In genomic region chr14:105838107-105838506, GRCh38 we compare ENCODE assay signal across 27 cellular contexts.
DNase-seq lines count a peak whose midpoint lies in the region; ATAC-seq, FAIRE-seq and TF ChIP-seq lines count a peak whose summit lies in the region.
"Had no signal": no experiment of that assay in that cellular context is flagged by ENCODE, and none has a peak within 500 bp of the region (broad histone marks: within the 10 kb centered on the region; RNA-seq: fewer than 3 reads in every experiment).

No MANE protein-coding gene starts in this region.

- ATAC-seq in HepG2 (no peak), right lobe of liver (no peak), activated B cell treated with CpG ODN at 0.5 μM for 24 hours (ENCODE audit: low read depth) (no peak), naive B cell (ENCODE audit: low read depth in 2 of 2) (no peak), HG02981 (IDR thresholded peaks at IDR 0.05; ENCODE audit: unreplicated experiment) (no peak)
- no peak for ATAC-seq in stimulated activated naive B cell treated with anti-CD40 and anti-IgM and Interleukin-4, amounts not matched to agents 10 μg/mL and 1 μg/mL and 100 μg/mL, for 72 hours (replicated peaks)
- ATAC-seq: A549; CD8-positive, alpha-beta T cell; GM12878; GM23338 had no signal

- H3K27ac Mint-ChIP-seq in activated B cell treated with CpG ODN at 0.5 μM for 24 hours: peak overlapping the region; percentile 50
- peak overlapping the region in 5 of 6 donors; percentile 65 to 94 (median 73) for H3K27ac Mint-ChIP-seq in naive B cell
- H3K27ac Mint-ChIP-seq in stimulated activated naive B cell treated with anti-CD40 and anti-IgM and Interleukin-4, amounts not matched to agents 10 μg/mL and 1 μg/mL and 100 μg/mL, for 72 hours: peak overlapping the region; percentile 94
- H3K27ac Mint-ChIP-seq: GM23338, HFFc6 had no signal

- BruUV-seq in HepG2 (replicated peaks; lab: Mats Ljungman, UMichigan): no TSS peak

- no peaks in the 10 kb centered on the region for H3K27me3 Mint-ChIP-seq in activated B cell treated with CpG ODN at 0.5 μM for 24 hours
- H3K27me3 Mint-ChIP-seq in naive B cell: no peaks in the 10 kb centered on the region
- no peaks in the 10 kb centered on the region for H3K27me3 Mint-ChIP-seq in stimulated activated naive B cell treated with anti-CD40 and anti-IgM and Interleukin-4, amounts not matched to agents 10 μg/mL and 1 μg/mL and 100 μg/mL, for 72 hours
- H3K27me3 Mint-ChIP-seq: CD4-positive, CD25-positive, alpha-beta regulatory T cell had no signal

- H3K9me3 ChIP-seq in HepG2 (ENCODE audit: low read length) (no peaks in the 10 kb centered on the region), right lobe of liver (no peaks in the 10 kb centered on the region)
- H3K9me3 ChIP-seq: A549, Caco-2, HAP-1 had no signal

- no peaks in the 10 kb centered on the region for H3K36me3 ChIP-seq in HepG2 (replicated peaks in 1 of 2; ENCODE audit: control insufficient read depth in 1 of 2, insufficient read depth in 2 of 2, low read length in 2 of 2)
- no peaks in the 10 kb centered on the region for H3K36me3 ChIP-seq in right lobe of liver
- H3K36me3 ChIP-seq: HAP-1 had no signal

- TF ChIP-seq POLR2A in HepG2 (IDR thresholded peaks at IDR 0.05; ENCODE audit: insufficient read depth in 1 of 2, low read depth in 2 of 2, low read length in 2 of 2) (no peak), right lobe of liver (IDR thresholded peaks at IDR 0.05) (no peak)

- H3K36me3 Mint-ChIP-seq in activated B cell treated with CpG ODN at 0.5 μM for 24 hours (ENCODE audit: low read depth) (peaks cover 47% of the 10 kb centered on the region), naive B cell (peaks cover 12 to 30% of the 10 kb centered on the region in 2 donors)
- peaks cover 34 to 41% of the 10 kb centered on the region in 2 donors for H3K36me3 Mint-ChIP-seq in stimulated activated naive B cell treated with anti-CD40 and anti-IgM and Interleukin-4, amounts not matched to agents 10 μg/mL and 1 μg/mL and 100 μg/mL, for 72 hours
- H3K36me3 Mint-ChIP-seq: CD4-positive, CD25-positive, alpha-beta regulatory T cell; CD8-positive, alpha-beta T cell had no signal

- H3K4me3 Mint-ChIP-seq in activated B cell treated with CpG ODN at 0.5 μM for 24 hours (no peak overlapping the region), naive B cell (peak overlapping the region in 1 of 8 donors; percentile 33)
- H3K4me3 Mint-ChIP-seq in stimulated activated naive B cell treated with anti-CD40 and anti-IgM and Interleukin-4, amounts not matched to agents 10 μg/mL and 1 μg/mL and 100 μg/mL, for 72 hours: no peak overlapping the region
- H3K4me3 Mint-ChIP-seq: CD4-positive, CD25-positive, alpha-beta regulatory T cell; CD8-positive, alpha-beta T cell; GM23338; HFFc6 had no signal

- no peak for DNase-seq in HepG2 (ENCODE audit: low spot score)
- DNase-seq in right lobe of liver: no peak
- DNase-seq in activated B cell treated with CpG ODN at 0.5 μM for 24 hours: no peak
- no peak for DNase-seq in naive B cell
- no peak for DNase-seq in stimulated activated naive B cell treated with anti-CD40 and anti-IgM and Interleukin-4, amounts not matched to agents 10 μg/mL and 1 μg/mL and 100 μg/mL, for 72 hours
- DNase-seq in C1 segment of cervical spinal cord (lab: John Stamatoyannopoulos, UW): no peak
- no peak for DNase-seq in H4 (ENCODE audit: low spot score)
- DNase-seq: 8988T; ACHN; AML-193; Caco-2; CD4-positive, CD25-positive, alpha-beta regulatory T cell; CD8-positive, alpha-beta T cell; DMS 273 treated with DMSO at 0.1 percent for 48 hours; DMS79; EL; GDM1; HFFc6 had no signal

- H3K4me3 ChIP-seq in HepG2 (replicated peaks in 1 of 3; ENCODE audit: insufficient read depth in 1 of 3, low read depth in 2 of 3, low read length in 3 of 3): no peak overlapping the region
- H3K4me3 ChIP-seq in right lobe of liver: no peak overlapping the region
- H3K4me3 ChIP-seq: A549, GM12878, GM23338, HAP-1 had no signal

- TF ChIP-seq EP300 in HepG2 (IDR thresholded peaks at IDR 0.05; ENCODE audit: low read depth in 2 of 2, low read length in 2 of 2) (no peak), HepG2 (CRISPR knock-in tag; IDR thresholded peaks at IDR 0.05; ENCODE audit: borderline replicate concordance) (no peak)

- TF ChIP-seq CTCF in HepG2 (CRISPR knock-in tag; IDR thresholded peaks at IDR 0.05) (no peak), right lobe of liver (IDR thresholded peaks at IDR 0.05) (no peak), activated B cell treated with CpG ODN at 0.5 μM for 24 hours (IDR thresholded peaks at IDR 0.05) (no peak)

- no peak overlapping the region for H2AFZ ChIP-seq in HepG2 (ENCODE audit: low read length)
- H2AFZ ChIP-seq: GM23338 had no signal

- H3K27ac ChIP-seq in HepG2 (ENCODE audit: extremely low read length, insufficient read depth, low read length) (no peak overlapping the region), right lobe of liver (no peak overlapping the region)
- H3K27ac ChIP-seq: A549, C4-2B had no signal

- POLR2A ChIA-PET in HepG2 (lab: Yijun Ruan, JAX): no interaction called here
- POLR2A ChIA-PET in activated B cell treated with CpG ODN at 0.5 μM for 24 hours (lab: Charles Lee): interaction anchor here (1.0 to 11.4 kb wide), 7 partner anchors 8 to 127 kb away, joined by 3 to 148 read pairs (median 4); no protein-coding TSS in a partner anchor

- H3K4me1 Mint-ChIP-seq in activated B cell treated with CpG ODN at 0.5 μM for 24 hours (peaks cover 21% of the 10 kb centered on the region), naive B cell (peaks cover 28 to 51% (median 46%) of the 10 kb centered on the region in 3 donors)
- H3K4me1 Mint-ChIP-seq in stimulated activated naive B cell treated with anti-CD40 and anti-IgM and Interleukin-4, amounts not matched to agents 10 μg/mL and 1 μg/mL and 100 μg/mL, for 72 hours: peaks cover 34 to 61% of the 10 kb centered on the region in 2 donors
- H3K4me1 Mint-ChIP-seq: GM23338 had no signal

- no peak for TF ChIP-seq RAD21 in HepG2 (CRISPR knock-in tag; IDR thresholded peaks at IDR 0.05)

- whole genome bisulfite sequencing in HepG2 (ENCODE audit: low lambda C conversion rate): under 1% methylated on average over 9 of the region's 11 CpGs
- 75% methylated on average over 9 of the region's 11 CpGs for WGBS in right lobe of liver (ENCODE audit: insufficient coverage, low coverage, low lambda C conversion rate, missing lambda C conversion rate)

- no peak overlapping the region for H3K4me2 ChIP-seq in HepG2 (ENCODE audit: low read depth, low read length)
- H3K4me2 ChIP-seq: A549, GM23338 had no signal

- H3K9ac ChIP-seq in HepG2 (ENCODE audit: insufficient read depth, low read depth, low read length): no peak overlapping the region

- FAIRE-seq in HepG2 (lab: Jason Lieb, UNC): no peak
- FAIRE-seq: A549, D721Med, GM12878, GM19239, H54 had no signal

- H3K27me3 ChIP-seq in HepG2 (ENCODE audit: control insufficient read depth in 1 of 2, insufficient read depth in 2 of 2, low read length in 2 of 2) (peaks cover 5 to 52% of the 10 kb centered on the region in 2 experiments; a peak in 4 of 5 replicates), right lobe of liver (no peaks in the 10 kb centered on the region)

- intact Hi-C loops in HepG2 (cut with micrococcal nuclease; ENCODE audit: unreplicated experiment) (no loop called here), right lobe of liver (cut with DNase I) (no loop called here), activated B cell treated with CpG ODN at 0.5 μM for 24 hours (cut with micrococcal nuclease) (no loop called here)

- H3K4me1 ChIP-seq in HepG2 (ENCODE audit: insufficient read depth, low read length): no peaks in the 10 kb centered on the region
- no peaks in the 10 kb centered on the region for H3K4me1 ChIP-seq in right lobe of liver
- H3K4me1 ChIP-seq: A549, Caco-2, HAP-1 had no signal

- H3K79me2 ChIP-seq in HepG2 (ENCODE audit: insufficient read depth, low read length): no peaks in the 10 kb centered on the region

- CTCF ChIA-PET in HepG2 (lab: Yijun Ruan, JAX; ENCODE audit: low intra/inter-chr PET ratio, low total read pairs): no interaction called here
- CTCF ChIA-PET in activated B cell treated with CpG ODN at 0.5 μM for 24 hours (lab: Charles Lee): no interaction called here

- H3K9me3 Mint-ChIP-seq in activated B cell treated with CpG ODN at 0.5 μM for 24 hours (no peaks in the 10 kb centered on the region), naive B cell (no peaks in the 10 kb centered on the region)
- H3K9me3 Mint-ChIP-seq in stimulated activated naive B cell treated with anti-CD40 and anti-IgM and Interleukin-4, amounts not matched to agents 10 μg/mL and 1 μg/mL and 100 μg/mL, for 72 hours: no peaks in the 10 kb centered on the region
- H3K9me3 Mint-ChIP-seq: CD4-positive, CD25-positive, alpha-beta regulatory T cell; CD8-positive, alpha-beta T cell had no signal

- in situ Hi-C loops in HepG2 (cut with HindIII; ENCODE audit: extremely low pct_ligation_motif_present, low pct_unique_long_range_greater_than_20kb): no loop called here

- H4K20me1 ChIP-seq in HepG2 (ENCODE audit: insufficient read depth, low read length): no peaks in the 10 kb centered on the region

TF ChIP-seq in HepG2, 621 proteins besides CTCF, POLR2A, EP300 and RAD21:
- no peak for TF ChIP-seq ZNF550 (CRISPR knock-in tag; IDR thresholded peaks at IDR 0.05; ENCODE audit: borderline replicate concordance)
- 0 out of 2 replicates have a peak, but pooled peaks have one; percentile 8 for TF ChIP-seq CREB1 (IDR thresholded peaks at IDR 0.05)
- no peak for TF ChIP-seq CREB1 (CRISPR knock-in tag; IDR thresholded peaks at IDR 0.05)
